8 cellular contexts compared by ENCODE assay signal in genomic region chr6:138592698-138593097, GRCh38.
DNase-seq lines count a peak whose midpoint lies in the region; ATAC-seq and TF ChIP-seq lines count a peak whose summit lies in the region.

No MANE protein-coding gene starts in this region.

- H3K4me3 Mint-ChIP-seq in Caco-2 (ENCODE audit: unreplicated experiment) (peak overlapping the region; percentile 37), MCF 10A (ENCODE audit: unreplicated experiment) (peak overlapping the region; percentile 67)

- no peaks in the 10 kb centered on the region for H3K36me3 Mint-ChIP-seq in Caco-2 (ENCODE audit: insufficient read depth, unreplicated experiment)
- H3K36me3 Mint-ChIP-seq in MCF 10A (ENCODE audit: insufficient read depth, unreplicated experiment) = peaks cover 9% of the 10 kb centered on the region

- intact Hi-C loops in Caco-2 (cut with micrococcal nuclease; ENCODE audit: unreplicated experiment) = loop anchor here (5.0 kb wide), 1 partner anchor 305 kb away; no protein-coding TSS in a partner anchor
- intact Hi-C loops in MCF 10A (cut with micrococcal nuclease) = loop anchor here (2.0 to 10.0 kb wide), 2 partner anchors 62 to 392 kb away; partner anchors contain the start of gene REPS1
- intact Hi-C loops in sciatic nerve (cut with DNase I) = no loop called here
- intact Hi-C loops in left colon (cut with DNase I, micrococcal nuclease) = loop anchor here in 1 of 2 donors (10.0 kb wide), 2 partner anchors 172 to 478 kb away; no protein-coding TSS in a partner anchor

- H3K4me3 ChIP-seq in Caco-2 (ENCODE audit: low read depth, low read length) = no peak overlapping the region

- H3K27me3 Mint-ChIP-seq in Caco-2 (ENCODE audit: insufficient read depth, unreplicated experiment) (no peaks in the 10 kb centered on the region), MCF 10A (ENCODE audit: insufficient read depth, unreplicated experiment) (no peaks in the 10 kb centered on the region)

- CTCF ChIA-PET in Caco-2 (lab: Charles Lee) = no interaction called here
- CTCF ChIA-PET in MCF 10A (lab: Yijun Ruan, JAX) = interaction anchor here (0.6 to 9.7 kb wide), 6 partner anchors 83 to 653 kb away, joined by 3 to 153 read pairs (median 24); no protein-coding TSS in a partner anchor

- DNase-seq in Caco-2 (no peak), Kasumi-1 (lab: John Stamatoyannopoulos, UW) (peak; percentile 68 to 70), MCF 10A (ENCODE audit: unreplicated experiment) (no peak), sciatic nerve (ENCODE audit: low spot score) (no peak), activated gamma-delta T cell treated with Interleukin-2 at 50 U/mL for 16 hours (no peak), left colon (no peak), NCI-H2196 treated with DMSO at 0.1 percent for 48 hours (lab: John Stamatoyannopoulos, UW; ENCODE audit: unreplicated experiment) (no peak)

- no TSS peak for BruUV-seq in Caco-2 (replicated peaks; lab: Mats Ljungman, UMichigan)
- TSS peak; percentile 94 for BruUV-seq in MCF 10A (replicated peaks; lab: Mats Ljungman, UMichigan)

- H3K27ac Mint-ChIP-seq in Caco-2 (ENCODE audit: unreplicated experiment) (peak overlapping the region; percentile 64), MCF 10A (ENCODE audit: low read depth, unreplicated experiment) (peak overlapping the region; percentile 91)

- no peak for TF ChIP-seq CTCF in Caco-2 (IDR thresholded peaks at IDR 0.05; ENCODE audit: insufficient read depth in 1 of 2, low read depth in 1 of 2, low read length in 1 of 2, severe bottlenecking in 1 of 2, unreplicated experiment in 1 of 2)
- TF ChIP-seq CTCF in MCF 10A (IDR thresholded peaks at IDR 0.05; ENCODE audit: unreplicated experiment) = no peak

- H3K27me3 ChIP-seq in Caco-2 (replicated peaks; ENCODE audit: control insufficient read depth, insufficient read depth, low read length) = no peaks in the 10 kb centered on the region

- peaks cover 13% of the 10 kb centered on the region; the same call in 1 of the 2 replicates for H3K4me1 ChIP-seq in Caco-2

- H3K9me3 ChIP-seq in Caco-2 = no peaks in the 10 kb centered on the region

- H3K9me3 Mint-ChIP-seq in Caco-2 (ENCODE audit: unreplicated experiment) = no peaks in the 10 kb centered on the region
- no peaks in the 10 kb centered on the region for H3K9me3 Mint-ChIP-seq in MCF 10A (ENCODE audit: unreplicated experiment)

- POLR2A ChIA-PET in Caco-2 (lab: Charles Lee) = no interaction called here
- POLR2A ChIA-PET in MCF 10A (lab: Yijun Ruan, JAX) = interaction anchor here (0.6 to 2.1 kb wide), 9 partner anchors 44 to 487 kb away, joined by 3 to 7 read pairs (median 4); no protein-coding TSS in a partner anchor

- H3K4me1 Mint-ChIP-seq in Caco-2 (ENCODE audit: low read depth, unreplicated experiment) (peaks cover 29% of the 10 kb centered on the region), MCF 10A (ENCODE audit: insufficient read depth, unreplicated experiment) (peaks cover 43% of the 10 kb centered on the region)

- H3K36me3 ChIP-seq in Caco-2 (ENCODE audit: control insufficient read depth, insufficient read depth, low read length) = no peaks in the 10 kb centered on the region

- peak; percentile 63 for ATAC-seq in GM21528 (IDR thresholded peaks at IDR 0.05; ENCODE audit: low FRiP score, unreplicated experiment)
- peak; percentile 5 for ATAC-seq in sciatic nerve
- ATAC-seq in left colon = no peak

Comparison
In these comparisons a context has a peak if more than half of its experiments do, and no peak if none do; other contexts are left out.
1. DNase-seq: peak in Kasumi-1 (2 of 2); none in Caco-2 (0 of 2), MCF 10A (single experiment), sciatic nerve (single experiment), activated gamma-delta T cell treated with Interleukin-2 at 50 U/mL for 16 hours (single experiment), left colon (0 of 2) and NCI-H2196 treated with DMSO at 0.1 percent for 48 hours (single experiment).